39 cellular contexts compared by ENCODE assay signal in the genomic region with DNA sequence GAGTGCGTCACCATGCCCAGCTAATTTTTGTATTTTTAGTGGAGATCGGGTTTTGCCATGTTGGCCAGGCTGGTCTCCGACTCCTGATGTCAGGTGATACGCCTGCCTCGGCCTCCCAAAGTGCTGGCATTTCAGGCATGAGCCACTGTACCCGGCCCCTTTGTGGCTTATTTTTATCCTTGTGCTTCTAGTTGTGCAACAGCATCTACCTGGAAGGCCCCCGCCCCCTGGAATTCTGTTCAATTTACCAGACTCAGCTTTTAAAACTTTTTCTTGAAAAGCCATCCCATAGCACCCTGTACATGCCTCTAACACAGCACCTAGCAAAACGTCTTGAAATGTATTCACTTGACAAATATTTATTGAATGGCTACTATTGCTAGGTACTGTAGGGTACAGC.
"Had no signal": no experiment of that assay in that cellular context is flagged by ENCODE, and none has a peak within 500 bp of the region (broad histone marks: within the 10 kb centered on the region; RNA-seq: fewer than 3 reads in every experiment).

No MANE protein-coding gene starts in this region.

- H3K4me1 Mint-ChIP-seq: activated naive CD4-positive, alpha-beta T cell treated with anti-CD3 and anti-CD28 coated beads, Interleukin-2, amount 50 U/mL, for 24 hours; activated naive CD8-positive, alpha-beta T cell treated with anti-CD3 and anti-CD28 coated beads, Interleukin-2, amount 50 U/mL, for 24 hours; activated T-helper 17 cell treated with anti-CD3 and anti-CD28 coated beads, Interleukin-2, amount 50 U/mL, for 72 hours; brain; central memory CD8-positive, alpha-beta T cell had no signal

- H3K27ac Mint-ChIP-seq: activated naive CD4-positive, alpha-beta T cell treated with anti-CD3 and anti-CD28 coated beads for 36 hours; activated naive CD4-positive, alpha-beta T cell treated with anti-CD3 and anti-CD28 coated beads, Interleukin-2, amount 10 ng/mL, durations not matched to agents 7 days and 5 days; activated naive CD4-positive, alpha-beta T cell treated with anti-CD3 and anti-CD28 coated beads, Interleukin-2, amount 50 U/mL, for 24 hours; activated naive CD4-positive, alpha-beta T cell treated with anti-CD3 and anti-CD28 coated beads, Interleukin-2, amount 50 U/mL, for 72 hours; activated naive CD8-positive, alpha-beta T cell; activated naive CD8-positive, alpha-beta T cell treated with anti-CD3 and anti-CD28 coated beads for 36 hours; activated naive CD8-positive, alpha-beta T cell treated with anti-CD3 and anti-CD28 coated beads, Interleukin-2, amount 10 ng/mL, durations not matched to agents 7 days and 5 days; activated naive CD8-positive, alpha-beta T cell treated with anti-CD3 and anti-CD28 coated beads, Interleukin-2, amount 50 U/mL, for 24 hours; activated T-cell treated with anti-CD3 and anti-CD28 coated beads, Interleukin-2, amount 50 U/mL, for 24 hours; activated T-cell treated with anti-CD3 and anti-CD28 coated beads, Interleukin-2, amount 50 U/mL, for 72 hours; activated T-helper 1 cell treated with anti-CD3 and anti-CD28 coated beads, Interleukin-12 subunit alpha, Interleukin-12 subunit beta, Interleukin-2, Interleukin-4 antibody, amounts not matched to agents 30 ng/mL and 10 ng/mL and 1 ng/mL, durations not matched to agents 14 hours and 24 hours and 36 hours; activated T-helper 17 cell treated with anti-CD3 and anti-CD28 coated beads, Interleukin-2, amount 50 U/mL, for 72 hours; activated T-helper 2 cell treated with anti-CD3 and anti-CD28 coated beads, Interferon-gamma antibody, Interleukin-2, Interleukin-4, amounts not matched to agents 10 μg/mL and 5 μg/mL and 100 μg/mL, durations not matched to agents 14 hours and 24 hours and 36 hours; brain had no signal

- H3K4me3 ChIP-seq: adrenal gland, ascending aorta, body of pancreas, breast epithelium, cardiac muscle cell had no signal

- H3K36me3 Mint-ChIP-seq: activated naive CD4-positive, alpha-beta T cell treated with anti-CD3 and anti-CD28 coated beads, Interleukin-2, amount 10 ng/mL, durations not matched to agents 7 days and 5 days; activated naive CD4-positive, alpha-beta T cell treated with anti-CD3 and anti-CD28 coated beads, Interleukin-2, amount 50 U/mL, for 24 hours; activated naive CD4-positive, alpha-beta T cell treated with anti-CD3 and anti-CD28 coated beads, Interleukin-2, amount 50 U/mL, for 72 hours; activated naive CD8-positive, alpha-beta T cell treated with anti-CD3 and anti-CD28 coated beads for 36 hours; activated naive CD8-positive, alpha-beta T cell treated with anti-CD3 and anti-CD28 coated beads, Interleukin-2, amount 10 ng/mL, durations not matched to agents 7 days and 5 days; brain had no signal

- FAIRE-seq: astrocyte had no signal

- H3K9me3 Mint-ChIP-seq: activated naive CD4-positive, alpha-beta T cell treated with anti-CD3 and anti-CD28 coated beads, Interleukin-2, amount 10 ng/mL, durations not matched to agents 7 days and 5 days; activated naive CD4-positive, alpha-beta T cell treated with anti-CD3 and anti-CD28 coated beads, Interleukin-2, amount 50 U/mL, for 24 hours; activated naive CD4-positive, alpha-beta T cell treated with anti-CD3 and anti-CD28 coated beads, Interleukin-2, amount 50 U/mL, for 72 hours; activated naive CD8-positive, alpha-beta T cell treated with anti-CD3 and anti-CD28 coated beads for 36 hours; activated naive CD8-positive, alpha-beta T cell treated with anti-CD3 and anti-CD28 coated beads, Interleukin-2, amount 10 ng/mL, durations not matched to agents 7 days and 5 days; activated T-cell treated with anti-CD3 and anti-CD28 coated beads, Interleukin-2, amount 50 U/mL, for 24 hours; activated T-cell treated with anti-CD3 and anti-CD28 coated beads, Interleukin-2, amount 50 U/mL, for 4 hours; activated T-cell treated with anti-CD3 and anti-CD28 coated beads, Interleukin-2, amount 50 U/mL, for 72 hours; activated T-helper 1 cell treated with anti-CD3 and anti-CD28 coated beads, Interleukin-12 subunit alpha, Interleukin-12 subunit beta, Interleukin-2, Interleukin-4 antibody, amounts not matched to agents 30 ng/mL and 10 ng/mL and 1 ng/mL, durations not matched to agents 14 hours and 24 hours and 36 hours; activated T-helper 17 cell treated with anti-CD3 and anti-CD28 coated beads, Interleukin-2, amount 50 U/mL, for 72 hours; activated T-helper 2 cell treated with anti-CD3 and anti-CD28 coated beads, Interferon-gamma antibody, Interleukin-2, Interleukin-4, amounts not matched to agents 10 μg/mL and 5 μg/mL and 100 μg/mL, durations not matched to agents 14 hours and 24 hours and 36 hours; brain; central memory CD8-positive, alpha-beta T cell had no signal

- H3K36me3 ChIP-seq: adrenal gland, ascending aorta, brain microvascular endothelial cell, breast epithelium, cardiac muscle cell had no signal

- H3K4me3 Mint-ChIP-seq: activated naive CD4-positive, alpha-beta T cell treated with anti-CD3 and anti-CD28 coated beads for 36 hours; activated naive CD4-positive, alpha-beta T cell treated with anti-CD3 and anti-CD28 coated beads, Interleukin-2, amount 10 ng/mL, durations not matched to agents 7 days and 5 days; activated naive CD4-positive, alpha-beta T cell treated with anti-CD3 and anti-CD28 coated beads, Interleukin-2, amount 50 U/mL, for 24 hours; activated naive CD8-positive, alpha-beta T cell; activated naive CD8-positive, alpha-beta T cell treated with anti-CD3 and anti-CD28 coated beads for 36 hours; activated naive CD8-positive, alpha-beta T cell treated with anti-CD3 and anti-CD28 coated beads, Interleukin-2, amount 10 ng/mL, durations not matched to agents 7 days and 5 days; activated naive CD8-positive, alpha-beta T cell treated with anti-CD3 and anti-CD28 coated beads, Interleukin-2, amount 50 U/mL, for 24 hours; activated T-cell treated with anti-CD3 and anti-CD28 coated beads, Interleukin-2, amount 50 U/mL, for 24 hours; activated T-cell treated with anti-CD3 and anti-CD28 coated beads, Interleukin-2, amount 50 U/mL, for 4 hours; activated T-cell treated with anti-CD3 and anti-CD28 coated beads, Interleukin-2, amount 50 U/mL, for 72 hours; activated T-helper 1 cell treated with anti-CD3 and anti-CD28 coated beads, Interleukin-12 subunit alpha, Interleukin-12 subunit beta, Interleukin-2, Interleukin-4 antibody, amounts not matched to agents 30 ng/mL and 10 ng/mL and 1 ng/mL, durations not matched to agents 14 hours and 24 hours and 36 hours; activated T-helper 17 cell treated with anti-CD3 and anti-CD28 coated beads, Interleukin-2, amount 50 U/mL, for 72 hours; brain; central memory CD8-positive, alpha-beta T cell had no signal

- H3K27ac ChIP-seq: adrenal gland, ascending aorta, body of pancreas, brain microvascular endothelial cell, breast epithelium, cardiac muscle cell had no signal

- H3K4me1 ChIP-seq: adrenal gland, ascending aorta, body of pancreas, breast epithelium had no signal

- DNase-seq: activated effector memory CD4-positive, alpha-beta T cell treated with anti-CD3 and anti-CD28 coated beads, Interleukin-2, amount 50 U/mL, for 16 hours; activated effector memory CD4-positive, alpha-beta T cell treated with Interleukin-2 at 50 U/mL for 16 hours; activated gamma-delta T cell; activated gamma-delta T cell treated with Interleukin-2 at 50 U/mL for 16 hours; activated naive CD4-positive, alpha-beta T cell; activated naive CD4-positive, alpha-beta T cell treated with anti-CD3 and anti-CD28 coated beads for 36 hours; activated naive CD4-positive, alpha-beta T cell treated with anti-CD3 and anti-CD28 coated beads, Interleukin-2, amount 10 ng/mL, durations not matched to agents 7 days and 5 days; activated naive CD4-positive, alpha-beta T cell treated with anti-CD3 and anti-CD28 coated beads, Interleukin-2, amount 50 U/mL, for 16 hours; activated naive CD4-positive, alpha-beta T cell treated with Interleukin-2 at 50 U/mL for 16 hours; activated naive CD8-positive, alpha-beta T cell treated with anti-CD3 and anti-CD28 coated beads for 36 hours; activated naive CD8-positive, alpha-beta T cell treated with anti-CD3 and anti-CD28 coated beads, Interleukin-2, amount 10 ng/mL, durations not matched to agents 7 days and 5 days; activated naive CD8-positive, alpha-beta T cell treated with anti-CD3 and anti-CD28 coated beads, Interleukin-2, amount 50 U/mL, for 24 hours; activated T-cell treated with anti-CD3 and anti-CD28 coated beads, Interleukin-2, amount 50 U/mL, for 1 hour; activated T-cell treated with anti-CD3 and anti-CD28 coated beads, Interleukin-2, amount 50 U/mL, for 24 hours; activated T-cell treated with anti-CD3 and anti-CD28 coated beads, Interleukin-2, amount 50 U/mL, for 4 hours; activated T-cell treated with anti-CD3 and anti-CD28 coated beads, Interleukin-2, amount 50 U/mL, for 48 hours; activated T-cell treated with anti-CD3 and anti-CD28 coated beads, Interleukin-2, amount 50 U/mL, for 72 hours; adrenal gland; amniotic stem cell; amygdala; anterior cingulate cortex; aorta; body of pancreas; brain microvascular endothelial cell; caudate nucleus; central memory CD4-positive, alpha-beta T cell; cerebellar nuclear complex had no signal

- H3K27me3 ChIP-seq: adrenal gland, ascending aorta, body of pancreas, brain microvascular endothelial cell, breast epithelium, cardiac muscle cell had no signal

- ATAC-seq: activated naive CD4-positive, alpha-beta T cell treated with anti-CD3 and anti-CD28 coated beads, Interleukin-2, amount 50 U/mL, for 72 hours; activated naive CD8-positive, alpha-beta T cell treated with anti-CD3 and anti-CD28 coated beads, Interleukin-2, amount 50 U/mL, for 24 hours; activated T-cell treated with anti-CD3 and anti-CD28 coated beads, Interleukin-2, amount 50 U/mL, for 4 hours; body of pancreas had no signal

- H3K9me3 ChIP-seq: adrenal gland, ascending aorta, body of pancreas, breast epithelium had no signal

- H3K27me3 Mint-ChIP-seq: activated naive CD4-positive, alpha-beta T cell treated with anti-CD3 and anti-CD28 coated beads, Interleukin-2, amount 10 ng/mL, durations not matched to agents 7 days and 5 days; activated naive CD4-positive, alpha-beta T cell treated with anti-CD3 and anti-CD28 coated beads, Interleukin-2, amount 50 U/mL, for 24 hours; activated naive CD8-positive, alpha-beta T cell; activated naive CD8-positive, alpha-beta T cell treated with anti-CD3 and anti-CD28 coated beads for 36 hours; activated naive CD8-positive, alpha-beta T cell treated with anti-CD3 and anti-CD28 coated beads, Interleukin-2, amount 10 ng/mL, durations not matched to agents 7 days and 5 days; activated naive CD8-positive, alpha-beta T cell treated with anti-CD3 and anti-CD28 coated beads, Interleukin-2, amount 50 U/mL, for 24 hours; activated T-cell treated with anti-CD3 and anti-CD28 coated beads, Interleukin-2, amount 50 U/mL, for 24 hours; activated T-helper 17 cell treated with anti-CD3 and anti-CD28 coated beads, Interleukin-2, amount 50 U/mL, for 72 hours; central memory CD8-positive, alpha-beta T cell had no signal
